In the genomic region with DNA sequence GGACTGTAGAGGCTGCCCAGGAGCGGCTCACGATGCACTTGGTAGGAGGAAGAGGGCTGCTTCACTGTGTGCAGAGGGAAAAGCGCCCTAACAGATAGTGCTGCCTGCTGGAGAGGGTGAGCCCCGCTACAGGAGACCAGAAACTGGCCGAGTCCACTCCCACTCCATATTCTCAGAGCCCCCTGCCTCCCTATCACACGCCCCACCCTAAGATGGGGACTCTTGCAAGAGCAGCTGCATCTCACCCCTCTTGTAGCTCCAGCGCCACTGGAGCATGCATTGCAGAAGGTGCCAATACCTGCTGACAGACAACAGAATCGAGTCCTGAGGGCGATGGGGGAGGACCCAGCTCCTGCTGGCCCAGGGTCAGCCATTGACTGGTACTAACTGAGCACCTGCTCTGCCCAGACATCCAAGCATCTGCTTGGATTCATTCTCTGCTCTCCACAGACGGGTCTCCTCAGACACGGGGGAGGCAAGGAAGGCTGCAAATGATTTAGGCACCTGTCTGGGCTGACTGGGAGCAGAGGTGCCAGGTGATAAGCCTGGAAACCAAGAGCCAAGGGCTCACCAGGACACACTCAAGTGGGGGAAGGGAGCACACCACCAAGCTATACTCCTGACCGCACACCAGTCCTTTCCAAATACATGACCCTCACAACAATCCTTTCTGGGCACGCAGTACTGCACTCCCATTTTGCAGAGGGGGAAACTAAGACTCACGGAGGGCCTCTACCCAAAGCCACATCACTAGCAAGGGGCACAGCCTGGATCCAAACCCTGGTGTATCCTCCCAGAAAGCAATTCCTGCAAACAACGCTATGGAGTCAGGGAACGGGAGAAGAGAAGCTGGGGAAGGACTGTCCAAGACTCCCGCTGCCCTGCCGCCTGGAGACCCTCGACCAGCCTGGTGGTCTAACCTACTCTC, we compare ENCODE assay signal across 8 cellular contexts. TPM values are rescaled to one million over a fixed set of nuclear protein-coding genes. Genes with fewer than 3 reads are reported as not detected.
DNase-seq lines count a peak whose midpoint lies in the region; ATAC-seq, FAIRE-seq and TF ChIP-seq lines count a peak whose summit lies in the region.

No MANE protein-coding gene starts in this region.

- H3K4me1 ChIP-seq in Caco-2 (no peaks in the 10 kb centered on the region), endothelial cell of umbilical vein (ENCODE audit: control insufficient read depth, extremely low read depth, insufficient read depth, low read length) (peaks cover 16% of the 10 kb centered on the region), ovary (ENCODE audit: insufficient read depth) (peaks cover 31% of the 10 kb centered on the region)

- H2AFZ ChIP-seq in endothelial cell of umbilical vein (ENCODE audit: low read depth, low read length) = no peak overlapping the region

- CTCF ChIA-PET in Caco-2 (lab: Charles Lee) (no interaction called here), endothelial cell of umbilical vein (lab: Charles Lee) (interaction anchor here (0.8 to 3.4 kb wide), 6 partner anchors 16 to 48 kb away, joined by 3 to 30 read pairs (median 4); no protein-coding TSS in a partner anchor)

- dilution Hi-C loops in endothelial cell of umbilical vein (cut with MboI; ENCODE audit: extremely low pct_ligation_motif_present, low sequenced_read_pairs) = no loop called here

- TF ChIP-seq POLR2A in endothelial cell of umbilical vein (IDR thresholded peaks at IDR 0.05; ENCODE audit: low read depth, low read length) (no peak), ovary (IDR thresholded peaks at IDR 0.05) (no peak)

- peaks cover 59% of the 10 kb centered on the region for H3K79me2 ChIP-seq in endothelial cell of umbilical vein (ENCODE audit: control insufficient read depth, insufficient read depth, low read length)

- TF ChIP-seq CTCF in Caco-2 (IDR thresholded peaks at IDR 0.05; ENCODE audit: insufficient read depth in 1 of 2, low read depth in 1 of 2, low read length in 1 of 2, severe bottlenecking in 1 of 2, unreplicated experiment in 1 of 2) (no peak), endothelial cell of umbilical vein (IDR thresholded peaks at IDR 0.05; ENCODE audit: extremely low read depth in 1 of 2, insufficient read depth in 1 of 2, low read depth in 1 of 2, low read length in 2 of 2) (no peak), ovary (IDR thresholded peaks at IDR 0.05) (no peak)

- peak overlapping the region; percentile 73 for H3K4me2 ChIP-seq in endothelial cell of umbilical vein (ENCODE audit: insufficient read depth, low read length)

- 33 to 41% (median 35%) methylated on average over 19 of the region's 19 CpGs for WGBS in ovary, 3 donors

- H3K9ac ChIP-seq in endothelial cell of umbilical vein (replicated peaks; ENCODE audit: extremely low read depth, insufficient read depth, low read length) = peak overlapping the region; percentile 6

- POLR2A ChIA-PET in Caco-2 (lab: Charles Lee) (no interaction called here), endothelial cell of umbilical vein (lab: Charles Lee) (interaction anchor here (1.6 kb wide), 1 partner anchor 92 kb away, joined by 6 read pairs; the partner anchor contains the start of gene IPPK)

- H3K9me3 Mint-ChIP-seq in Caco-2 (ENCODE audit: unreplicated experiment) = no peaks in the 10 kb centered on the region

- BruUV-seq in Caco-2 (replicated peaks; lab: Mats Ljungman, UMichigan) = no TSS peak
- TSS peak; percentile 20 for BruUV-seq in endothelial cell of umbilical vein (replicated peaks; lab: Mats Ljungman, UMichigan)

- H3K27me3 ChIP-seq in Caco-2 (replicated peaks; ENCODE audit: control insufficient read depth, insufficient read depth, low read length) (no peaks in the 10 kb centered on the region), endothelial cell of umbilical vein (ENCODE audit: control insufficient read depth in 2 of 2, insufficient read depth in 2 of 2, low read length in 2 of 2) (no peaks in the 10 kb centered on the region), ovary (no peaks in the 10 kb centered on the region)

- H3K4me3 ChIP-seq in Caco-2 (ENCODE audit: low read depth, low read length) (peak overlapping the region; percentile 90), endothelial cell of umbilical vein (replicated peaks in 1 of 3; ENCODE audit: insufficient read depth in 1 of 3, low read depth in 1 of 3, low read length in 3 of 3) (peak overlapping the region; percentile 21 to 99 (median 61)), ovary (peak overlapping the region; percentile 93)

- H3K9me3 ChIP-seq in Caco-2 = no peaks in the 10 kb centered on the region
- H3K9me3 ChIP-seq in endothelial cell of umbilical vein (replicated peaks; ENCODE audit: control insufficient read depth, insufficient read depth, low read length) = no peaks in the 10 kb centered on the region
- H3K9me3 ChIP-seq in ovary = no peaks in the 10 kb centered on the region

- H3K4me1 Mint-ChIP-seq in Caco-2 (ENCODE audit: low read depth, unreplicated experiment) = peaks cover 7% of the 10 kb centered on the region

- no peak overlapping the region for H3K27ac ChIP-seq in endothelial cell of umbilical vein (ENCODE audit: insufficient read depth, low read depth, low read length)
- H3K27ac ChIP-seq in ovary = no peak overlapping the region

- no peak for ATAC-seq in sciatic nerve

- H3K27me3 Mint-ChIP-seq in Caco-2 (ENCODE audit: insufficient read depth, unreplicated experiment) = no peaks in the 10 kb centered on the region

- H3K36me3 ChIP-seq in Caco-2 (ENCODE audit: control insufficient read depth, insufficient read depth, low read length) (no peaks in the 10 kb centered on the region), endothelial cell of umbilical vein (ENCODE audit: control insufficient read depth in 2 of 2, extremely low read depth in 1 of 2, insufficient read depth in 2 of 2, low read length in 2 of 2) (no peaks in the 10 kb centered on the region), ovary (no peaks in the 10 kb centered on the region)

- DNase-seq in Caco-2 (no peak), OCI-M1 (lab: John Stamatoyannopoulos, UW) (peak; percentile 32), endothelial cell of umbilical vein (ENCODE audit: low read depth, low spot score) (no peak), ovary (no peak), HCEC 1CT (no peak), HuH-7 (ENCODE audit: low spot score) (no peak), sciatic nerve (ENCODE audit: low spot score) (no peak), NCI-H2171 treated with DMSO at 0.1 percent for 48 hours (lab: John Stamatoyannopoulos, UW) (no peak)

- no peaks in the 10 kb centered on the region for H3K9me1 ChIP-seq in endothelial cell of umbilical vein (replicated peaks; ENCODE audit: control insufficient read depth, extremely low read depth, insufficient read depth, low read length)

- no peaks in the 10 kb centered on the region for H4K20me1 ChIP-seq in endothelial cell of umbilical vein (replicated peaks; ENCODE audit: control insufficient read depth, extremely low read depth, insufficient read depth, low read length)

- intact Hi-C loops in Caco-2 (cut with micrococcal nuclease; ENCODE audit: unreplicated experiment) = no loop called here
- intact Hi-C loops in endothelial cell of umbilical vein (cut with micrococcal nuclease) = loop anchor here (10.0 kb wide), 1 partner anchor 438 kb away; the partner anchor contains the start of genes CENPP and NOL8
- intact Hi-C loops in ovary (cut with DNase I) = loop anchor here in 1 of 4 donors (10.0 kb wide), 1 partner anchor 88 kb away; the partner anchor contains the start of gene IPPK
- intact Hi-C loops in sciatic nerve (cut with DNase I) = no loop called here

- H3K27ac Mint-ChIP-seq in Caco-2 (ENCODE audit: unreplicated experiment) = no peak overlapping the region

- no peak for TF ChIP-seq EP300 in ovary (IDR thresholded peaks at IDR 0.05)

- FAIRE-seq in endothelial cell of umbilical vein (lab: Jason Lieb, UNC) = no peak

- peak overlapping the region; percentile 99 for H3K4me3 Mint-ChIP-seq in Caco-2 (ENCODE audit: unreplicated experiment)

- no peaks in the 10 kb centered on the region for H3K36me3 Mint-ChIP-seq in Caco-2 (ENCODE audit: insufficient read depth, unreplicated experiment)

TF ChIP-seq in endothelial cell of umbilical vein, 7 proteins besides CTCF, POLR2A, EP300 and RAD21:
- TF ChIP-seq MAX (IDR thresholded peaks at IDR 0.05; ENCODE audit: insufficient read depth, insufficient read length) = no peak
- TF ChIP-seq JUN (IDR thresholded peaks at IDR 0.05; ENCODE audit: borderline replicate concordance, insufficient read depth, insufficient read length, low read depth) = no peak
- no peak for TF ChIP-seq POLR2AphosphoS5 (IDR thresholded peaks at IDR 0.05; ENCODE audit: insufficient read depth, low read depth, low read length)
- TF ChIP-seq FOS (IDR thresholded peaks at IDR 0.05; ENCODE audit: borderline replicate concordance, insufficient read depth, low read length) = no peak
- TF ChIP-seq EZH2 (IDR thresholded peaks at IDR 0.05; ENCODE audit: borderline replicate concordance, low read depth, low read length, severe bottlenecking) = no peak
- no peak for TF ChIP-seq GATA2 (IDR thresholded peaks at IDR 0.05; ENCODE audit: insufficient read depth, insufficient read length, low read depth, low read length)
- no peak for TF ChIP-seq MYC (IDR thresholded peaks at IDR 0.05; ENCODE audit: low read depth, low read length)

RNA-seq across cellular contexts. Expression of gene BICD2, which starts 1.6 kb away (rescaled TPM):
- 13.0 and 13.7 TPM in 2 replicates for total RNA-seq in Caco-2 (2022)
- 37.9 and 39.3 TPM in 2 replicates for total RNA-seq in endothelial cell of umbilical vein
- 10.7 and 14.3 TPM in 2 replicates for polyA plus RNA-seq in endothelial cell of umbilical vein
- 14.3 and 15.3 TPM in 2 replicates for polyA plus RNA-seq in endothelial cell of umbilical vein (2011; cell fraction: cytosol; rRNA removed)
- 14.5 and 15.9 TPM in 2 replicates for polyA plus RNA-seq in endothelial cell of umbilical vein (2011; cell fraction: nucleus; rRNA removed)
- polyA plus RNA-seq in endothelial cell of umbilical vein (2012) = 27.3 and 29.9 TPM in 2 replicates
- 15.9 and 18.7 TPM in 2 replicates for polyA minus RNA-seq in endothelial cell of umbilical vein
- 7.6 TPM for polyA minus RNA-seq in endothelial cell of umbilical vein (2011; cell fraction: cytosol; rRNA and poly(A)+ RNA removed)
- 8.5 and 9.8 TPM in 2 replicates for polyA minus RNA-seq in endothelial cell of umbilical vein (2011; cell fraction: nucleus; rRNA and poly(A)+ RNA removed)
- 10 to 100 TPM; 16.8 to 28.7 (median 20.9) TPM for total RNA-seq in ovary
- 10 to 100 TPM; 13.9 to 18.6 TPM for polyA plus RNA-seq in ovary
- total RNA-seq in sciatic nerve = 31.0 TPM
